Comparison of ENCODE assay signal across 2 cellular contexts in the genomic region with DNA sequence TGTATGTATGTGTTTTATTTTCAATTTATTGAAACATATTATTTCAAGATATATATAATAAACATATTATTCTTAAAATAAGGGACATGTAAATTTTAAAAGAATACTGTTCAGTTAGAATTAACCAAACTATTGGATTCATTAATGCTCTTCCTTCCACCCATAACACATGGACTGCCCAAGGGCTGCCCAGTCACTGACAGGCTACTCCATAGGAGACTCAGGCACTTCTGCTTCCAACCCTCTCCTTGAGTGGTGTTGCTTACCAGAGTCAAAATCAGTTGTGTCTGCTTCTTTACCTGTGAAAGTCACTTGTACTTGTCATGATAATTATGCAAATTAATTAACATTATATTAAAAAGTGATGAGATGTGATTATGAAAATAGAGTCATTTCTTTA.
TF ChIP-seq lines count a peak whose summit lies in the region.

No MANE protein-coding gene starts in this region.

TF ChIP-seq in IMR-90, 13 proteins besides CTCF, POLR2A, EP300 and RAD21 (continued from another document):
- TF ChIP-seq, protein P1, sequence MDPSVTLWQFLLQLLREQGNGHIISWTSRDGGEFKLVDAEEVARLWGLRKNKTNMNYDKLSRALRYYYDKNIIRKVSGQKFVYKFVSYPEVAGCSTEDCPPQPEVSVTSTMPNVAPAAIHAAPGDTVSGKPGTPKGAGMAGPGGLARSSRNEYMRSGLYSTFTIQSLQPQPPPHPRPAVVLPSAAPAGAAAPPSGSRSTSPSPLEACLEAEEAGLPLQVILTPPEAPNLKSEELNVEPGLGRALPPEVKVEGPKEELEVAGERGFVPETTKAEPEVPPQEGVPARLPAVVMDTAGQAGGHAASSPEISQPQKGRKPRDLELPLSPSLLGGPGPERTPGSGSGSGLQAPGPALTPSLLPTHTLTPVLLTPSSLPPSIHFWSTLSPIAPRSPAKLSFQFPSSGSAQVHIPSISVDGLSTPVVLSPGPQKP (IDR thresholded peaks at IDR 0.05; ENCODE audit: borderline replicate concordance, low read depth, low read length), result no peak
- TF ChIP-seq SMC3 (IDR thresholded peaks at IDR 0.05; ENCODE audit: low read depth, low read length) (no peak), MAFK (IDR thresholded peaks at IDR 0.05; ENCODE audit: low read depth, low read length) (no peak), MAZ (IDR thresholded peaks at IDR 0.05; ENCODE audit: borderline replicate concordance, low read depth, low read length) (no peak), RFX5 (IDR thresholded peaks at IDR 0.05; ENCODE audit: low read depth, low read length) (no peak), FOS (IDR thresholded peaks at IDR 0.05; ENCODE audit: low read depth, low read length) (no peak), BHLHE40 (IDR thresholded peaks at IDR 0.05; ENCODE audit: low read depth, low read length) (no peak), CEBPB (IDR thresholded peaks at IDR 0.05; ENCODE audit: low read depth, low read length) (no peak), CHD1 (IDR thresholded peaks at IDR 0.05; ENCODE audit: low read depth, low read length) (no peak), MXI1 (IDR thresholded peaks at IDR 0.05; ENCODE audit: borderline replicate concordance, low read depth, low read length) (no peak)
- TF ChIP-seq, protein P2, sequence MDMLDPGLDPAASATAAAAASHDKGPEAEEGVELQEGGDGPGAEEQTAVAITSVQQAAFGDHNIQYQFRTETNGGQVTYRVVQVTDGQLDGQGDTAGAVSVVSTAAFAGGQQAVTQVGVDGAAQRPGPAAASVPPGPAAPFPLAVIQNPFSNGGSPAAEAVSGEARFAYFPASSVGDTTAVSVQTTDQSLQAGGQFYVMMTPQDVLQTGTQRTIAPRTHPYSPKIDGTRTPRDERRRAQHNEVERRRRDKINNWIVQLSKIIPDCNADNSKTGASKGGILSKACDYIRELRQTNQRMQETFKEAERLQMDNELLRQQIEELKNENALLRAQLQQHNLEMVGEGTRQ (IDR thresholded peaks at IDR 0.05; ENCODE audit: low read depth, low read length), result no peak

TF ChIP-seq in HEK293T, 16 proteins besides CTCF, POLR2A, EP300 and RAD21 (continued from another document):
- no peak for TF ChIP-seq CTBP1 (IDR thresholded peaks at IDR 0.05; ENCODE audit: borderline replicate concordance)
- TF ChIP-seq SP1 (IDR thresholded peaks at IDR 0.05), result no peak
- TF ChIP-seq BHLHE40 (IDR thresholded peaks at IDR 0.05; ENCODE audit: borderline replicate concordance), result no peak
- no peak for TF ChIP-seq NFRKB (IDR thresholded peaks at IDR 0.05)
- no peak for TF ChIP-seq FOXK2 (IDR thresholded peaks at IDR 0.05)
- TF ChIP-seq, protein P3, sequence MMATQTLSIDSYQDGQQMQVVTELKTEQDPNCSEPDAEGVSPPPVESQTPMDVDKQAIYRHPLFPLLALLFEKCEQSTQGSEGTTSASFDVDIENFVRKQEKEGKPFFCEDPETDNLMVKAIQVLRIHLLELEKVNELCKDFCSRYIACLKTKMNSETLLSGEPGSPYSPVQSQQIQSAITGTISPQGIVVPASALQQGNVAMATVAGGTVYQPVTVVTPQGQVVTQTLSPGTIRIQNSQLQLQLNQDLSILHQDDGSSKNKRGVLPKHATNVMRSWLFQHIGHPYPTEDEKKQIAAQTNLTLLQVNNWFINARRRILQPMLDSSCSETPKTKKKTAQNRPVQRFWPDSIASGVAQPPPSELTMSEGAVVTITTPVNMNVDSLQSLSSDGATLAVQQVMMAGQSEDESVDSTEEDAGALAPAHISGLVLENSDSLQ (IDR thresholded peaks at IDR 0.05), result no peak
